Comparison of ENCODE assay signal across 20 cellular contexts in the genomic region with DNA sequence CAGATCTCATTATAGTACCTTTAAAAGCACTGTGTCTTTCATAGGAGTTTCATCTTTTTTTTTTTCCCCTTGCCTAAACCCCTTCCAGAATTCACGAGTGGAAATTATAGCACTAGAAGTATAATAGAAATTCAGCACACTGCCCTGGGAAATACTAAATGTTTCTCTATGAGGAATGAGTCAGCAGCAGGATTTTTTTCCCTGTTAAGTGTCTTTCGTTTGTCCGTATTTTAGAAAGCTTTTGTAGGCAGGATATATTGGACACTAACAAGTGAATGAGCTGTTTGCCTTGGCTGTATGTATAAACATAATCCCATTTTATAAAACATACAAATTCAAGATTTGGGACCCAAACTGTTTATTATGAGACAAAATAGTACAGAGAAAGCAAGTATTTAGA.
DNase-seq lines count a peak whose midpoint lies in the region; ATAC-seq, FAIRE-seq and TF ChIP-seq lines count a peak whose summit lies in the region.
"Had no signal": no experiment of that assay in that cellular context is flagged by ENCODE, and none has a peak within 500 bp of the region (broad histone marks: within the 10 kb centered on the region; RNA-seq: fewer than 3 reads in every experiment).

No MANE protein-coding gene starts in this region.

- peak; percentile 61; the same call in 1 of the 2 replicates for ATAC-seq in IMR-90 (ENCODE audit: low read depth)
- ATAC-seq: right cardiac atrium had no signal

- H4K5ac ChIP-seq in IMR-90 (ENCODE audit: low read depth, low read length), result no peak overlapping the region

- intact Hi-C loops in IMR-90 (cut with micrococcal nuclease), result loop anchor here (5.0 kb wide), 2 partner anchors 74 to 494 kb away; no protein-coding TSS in a partner anchor
- intact Hi-C loops in left ventricle myocardium inferior (cut with micrococcal nuclease), result no loop called here

- no peak overlapping the region for H3K4me3 ChIP-seq in IMR-90 (ENCODE audit: insufficient read depth, low read depth, low read length)
- H3K4me3 ChIP-seq in cardiac fibroblast (replicated peaks in 1 of 2; ENCODE audit: low read depth in 2 of 2, low read length in 2 of 2), result no peak overlapping the region
- H3K4me3 ChIP-seq in left ventricle myocardium inferior, result no peak overlapping the region
- H3K4me3 ChIP-seq: neural progenitor cell, uterus had no signal

- H3K9me1 ChIP-seq in IMR-90 (ENCODE audit: insufficient read depth, low read length), result peaks cover 3% of the 10 kb centered on the region; the same call in 1 of the 2 replicates

- H3K36me3 ChIP-seq in IMR-90 (ENCODE audit: control insufficient read depth, insufficient read depth, low read length) (no peaks in the 10 kb centered on the region; the same call in 1 of the 2 replicates), left ventricle myocardium inferior (peaks cover 13% of the 10 kb centered on the region)
- H3K36me3 ChIP-seq: uterus had no signal

- H3K23ac ChIP-seq in IMR-90 (ENCODE audit: low read depth, low read length), result no peak overlapping the region

- TF ChIP-seq POLR2A in IMR-90 (IDR thresholded peaks at IDR 0.05; ENCODE audit: low read depth, low read length) (no peak), GM12892 (IDR thresholded peaks at IDR 0.05; ENCODE audit: low read depth, low read length) (no peak)

- H3K18ac ChIP-seq in IMR-90 (ENCODE audit: low read depth, low read length), result no peak overlapping the region; the same call in 1 of the 2 replicates

- CTCF ChIA-PET in IMR-90 (lab: Yijun Ruan, JAX), result interaction anchor here (0.6 kb wide), 1 partner anchor 729 kb away, joined by 4 read pairs; no protein-coding TSS in a partner anchor

- H3K9me3 ChIP-seq in IMR-90 (ENCODE audit: control insufficient read depth, insufficient read depth, low read length) (no peaks in the 10 kb centered on the region), left ventricle myocardium inferior (replicated peaks) (peaks cover 9% of the 10 kb centered on the region)
- H3K9me3 ChIP-seq: uterus had no signal

- H3K27me3 ChIP-seq in IMR-90 (ENCODE audit: control insufficient read depth, insufficient read depth, low read length) (no peaks in the 10 kb centered on the region), left ventricle myocardium inferior (ENCODE audit: low read depth) (no peaks in the 10 kb centered on the region)
- H3K27me3 ChIP-seq: neural progenitor cell, uterus had no signal

- H3K4me1 ChIP-seq in IMR-90 (ENCODE audit: control insufficient read depth, insufficient read depth, low read length), result peaks cover 11% of the 10 kb centered on the region
- no peaks in the 10 kb centered on the region for H3K4me1 ChIP-seq in left ventricle myocardium inferior
- H3K4me1 ChIP-seq: neural progenitor cell, uterus had no signal

- WGBS in IMR-90 (ENCODE audit: extremely low coverage in 2 of 2, insufficient read length in 1 of 2), 2 experiments, result no CpG with 5 or more reads among the region's 3 CpGs

- peaks cover 7 to 11% of the 10 kb centered on the region in 2 experiments; a peak in 3 of 4 replicates for H3K79me1 ChIP-seq in IMR-90 (ENCODE audit: low read depth in 1 of 2, low read length in 2 of 2)

- H4K8ac ChIP-seq in IMR-90 (ENCODE audit: low read depth in 2 of 2, low read length in 2 of 2), result no peak overlapping the region

- dilution Hi-C loops in IMR-90 (cut with HindIII; ENCODE audit: low sequenced_read_pairs, unreplicated experiment), result no loop called here

- H3K4ac ChIP-seq in IMR-90 (ENCODE audit: low read depth, low read length), result peak overlapping the region; percentile 38; the same call in 1 of the 2 replicates

- BruUV-seq in IMR-90 (replicated peaks; lab: Mats Ljungman, UMichigan), result no TSS peak

- H2AK5ac ChIP-seq in IMR-90 (ENCODE audit: low read depth, low read length), result no peak overlapping the region

- in situ Hi-C loops in IMR-90 (cut with MboI; ENCODE audit: low sequenced_read_pairs), result no loop called here

- no peak overlapping the region for H4K91ac ChIP-seq in IMR-90 (ENCODE audit: insufficient read depth, low read depth, low read length)

- no peak overlapping the region for H2BK15ac ChIP-seq in IMR-90 (ENCODE audit: low read depth, low read length)

- H4K20me1 ChIP-seq in IMR-90 (ENCODE audit: insufficient read depth, low read length), result no peaks in the 10 kb centered on the region

- TF ChIP-seq RAD21 in IMR-90 (IDR thresholded peaks at IDR 0.05; ENCODE audit: low read length), result no peak

- H2BK5ac ChIP-seq in IMR-90 (ENCODE audit: low read depth, low read length, poor library complexity, severe bottlenecking), result peak overlapping the region; percentile 52

- no peak for TF ChIP-seq CTCF in IMR-90 (conservative IDR thresholded peaks at IDR 0.05; ENCODE audit: low read depth, low read length)
- TF ChIP-seq CTCF in cardiac fibroblast (IDR thresholded peaks at IDR 0.05; ENCODE audit: low read depth, low read length), result no peak
- no peak for TF ChIP-seq CTCF in left ventricle myocardium inferior (IDR thresholded peaks at IDR 0.05; ENCODE audit: borderline replicate concordance)

- H3K14ac ChIP-seq in IMR-90 (replicated peaks; ENCODE audit: low read depth, low read length), result no peak overlapping the region

- H3K9ac ChIP-seq in IMR-90 (ENCODE audit: low read depth, low read length), result no peak overlapping the region; the same call in 1 of the 2 replicates
- H3K9ac ChIP-seq: neural progenitor cell had no signal

- H3K4me2 ChIP-seq in IMR-90 (ENCODE audit: low read depth, low read length), result peak overlapping the region; percentile 4; the same call in 1 of the 2 replicates
- H3K4me2 ChIP-seq: neural progenitor cell had no signal

- no peak overlapping the region for H3K56ac ChIP-seq in IMR-90 (ENCODE audit: extremely low read depth, insufficient read depth, low read length)

- H2AK9ac ChIP-seq in IMR-90 (replicated peaks; ENCODE audit: low read depth, low read length, poor library complexity), result no peak overlapping the region

- peak overlapping the region; percentile 33; the same call in 1 of the 2 replicates for H3K27ac ChIP-seq in IMR-90 (ENCODE audit: insufficient read depth, low read length)
- no peak overlapping the region for H3K27ac ChIP-seq in left ventricle myocardium inferior (replicated peaks)
- H3K27ac ChIP-seq: neural progenitor cell, uterus had no signal

- no peak overlapping the region for H2BK120ac ChIP-seq in IMR-90 (ENCODE audit: low read depth, low read length)

- POLR2A ChIA-PET in IMR-90 (lab: Charles Lee; ENCODE audit: unreplicated experiment), result no interaction called here

- H2AFZ ChIP-seq in IMR-90 (replicated peaks; ENCODE audit: low read length, poor library complexity), result no peak overlapping the region
- H2AFZ ChIP-seq: neural progenitor cell had no signal

- peak; percentile 29 for DNase-seq in AG20443 (ENCODE audit: low spot score)
- peak; percentile 66 for DNase-seq in IMR-90
- DNase-seq in cardiac fibroblast (ENCODE audit: low read depth in 2 of 2), result peak; percentile 42 to 49
- DNase-seq in midbrain (lab: John Stamatoyannopoulos, UW), result peak; percentile 5
- DNase-seq in left ventricle myocardium inferior, result no peak
- DNase-seq in GM12892 (ENCODE audit: insufficient read length), result no peak
- no peak for DNase-seq in GM19238 (ENCODE audit: insufficient read length, low spot score)
- DNase-seq in activated naive CD4-positive, alpha-beta T cell (lab: John Stamatoyannopoulos, UW), result no peak
- DNase-seq: activated CD4-positive, alpha-beta T cell treated with anti-CD3 and anti-CD28 coated beads for 48 hours; activated naive CD4-positive, alpha-beta T cell treated with Interleukin-2 at 50 U/mL for 16 hours; Kasumi-1; kidney glomerular epithelial cell; NCI-H1436; NCI-H2171 treated with DMSO at 0.1 percent for 48 hours; NCI-H748 treated with DMSO at 0.1 percent for 48 hours; right cardiac atrium; stimulated activated CD4-positive, alpha-beta T cell treated with anti-CD3 and anti-CD28 coated beads, Interleukin-1b, Interleukin-23, amount 100 ng/mL, for 48 hours; uterus had no signal

- H2BK20ac ChIP-seq in IMR-90 (ENCODE audit: low read depth, low read length), result no peak overlapping the region

- FAIRE-seq in GM12892 (lab: Jason Lieb, UNC), result no peak
- FAIRE-seq: H1 had no signal

TF ChIP-seq in IMR-90, 13 proteins besides CTCF, POLR2A, EP300 and RAD21:
- no peak for TF ChIP-seq USF2 (IDR thresholded peaks at IDR 0.05; ENCODE audit: low read depth, low read length)
- no peak for TF ChIP-seq RFX5 (IDR thresholded peaks at IDR 0.05; ENCODE audit: low read depth, low read length)
- peak; percentile 35; the same call in 1 of the 2 replicates for TF ChIP-seq NFE2L2 (IDR thresholded peaks at IDR 0.05; ENCODE audit: low read depth, low read length)
- TF ChIP-seq FOS (IDR thresholded peaks at IDR 0.05; ENCODE audit: low read depth, low read length), result peak; percentile 16; the same call in 1 of the 2 replicates
- no peak for TF ChIP-seq CHD1 (IDR thresholded peaks at IDR 0.05; ENCODE audit: low read depth, low read length)
- no peak for TF ChIP-seq BHLHE40 (IDR thresholded peaks at IDR 0.05; ENCODE audit: low read depth, low read length)
- TF ChIP-seq, protein P1, sequence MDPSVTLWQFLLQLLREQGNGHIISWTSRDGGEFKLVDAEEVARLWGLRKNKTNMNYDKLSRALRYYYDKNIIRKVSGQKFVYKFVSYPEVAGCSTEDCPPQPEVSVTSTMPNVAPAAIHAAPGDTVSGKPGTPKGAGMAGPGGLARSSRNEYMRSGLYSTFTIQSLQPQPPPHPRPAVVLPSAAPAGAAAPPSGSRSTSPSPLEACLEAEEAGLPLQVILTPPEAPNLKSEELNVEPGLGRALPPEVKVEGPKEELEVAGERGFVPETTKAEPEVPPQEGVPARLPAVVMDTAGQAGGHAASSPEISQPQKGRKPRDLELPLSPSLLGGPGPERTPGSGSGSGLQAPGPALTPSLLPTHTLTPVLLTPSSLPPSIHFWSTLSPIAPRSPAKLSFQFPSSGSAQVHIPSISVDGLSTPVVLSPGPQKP (IDR thresholded peaks at IDR 0.05; ENCODE audit: borderline replicate concordance, low read depth, low read length), result no peak
- TF ChIP-seq SMC3 (IDR thresholded peaks at IDR 0.05; ENCODE audit: low read depth, low read length), result no peak

Comparison
In these comparisons a context has a peak if more than half of its experiments do, and no peak if none do; other contexts are left out.
1. DNase-seq: peak in AG20443 (single experiment), IMR-90 (single experiment), cardiac fibroblast (2 of 2) and midbrain (single experiment); none in left ventricle myocardium inferior (single experiment), GM12892 (single experiment), GM19238 (single experiment) and activated naive CD4-positive, alpha-beta T cell (0 of 4).